ENCODE assay signal across 8 cellular contexts in genomic region chr1:228486596-228487335, GRCh38. TPM values are rescaled to one million over a fixed set of nuclear protein-coding genes. Genes with fewer than 3 reads are reported as not detected.
DNase-seq lines count a peak whose midpoint lies in the region; ATAC-seq and TF ChIP-seq lines count a peak whose summit lies in the region.

No MANE protein-coding gene starts in this region.

- H3K9me2 ChIP-seq in MM.1S (replicated peaks; ENCODE audit: insufficient read depth, low read length) (no peaks in the 10 kb centered on the region), SK-N-SH (no peaks in the 10 kb centered on the region)

- TF ChIP-seq RAD21 in SK-N-SH (IDR thresholded peaks at IDR 0.05; ENCODE audit: low read length), result no peak

- peak; percentile 70 for DNase-seq in GM04503 (ENCODE audit: low read depth)
- peak; percentile 91 for DNase-seq in HCEC 1CT
- DNase-seq in MM.1S, result peak; percentile 87
- peak; percentile 80 for DNase-seq in SK-N-SH
- peak; percentile 84 to 86 for DNase-seq in activated naive CD4-positive, alpha-beta T cell treated with anti-CD3 and anti-CD28 coated beads, Interleukin-2, amount 50 U/mL, for 72 hours (ENCODE audit: low spot score in 2 of 2)
- peak; percentile 92 for DNase-seq in Right ventricle myocardium inferior (ENCODE audit: missing footprints)
- DNase-seq in tibial nerve (ENCODE audit: low spot score in 2 of 2), result peak in 1 of 2 donors; percentile 34

- H3K27ac ChIP-seq in MM.1S (ENCODE audit: low read length), result peak overlapping the region; percentile 93
- peak overlapping the region; percentile 90 to 97 for H3K27ac ChIP-seq in SK-N-SH (ENCODE audit: low read depth in 2 of 2, low read length in 1 of 2)
- peak overlapping the region; percentile 100 for H3K27ac ChIP-seq in parathyroid adenoma
- H3K27ac ChIP-seq in tibial nerve, result peak overlapping the region; percentile 98 to 99 (median 98)

- no peaks in the 10 kb centered on the region for H3K27me3 ChIP-seq in MM.1S (replicated peaks; ENCODE audit: insufficient read depth, low read length)
- no peaks in the 10 kb centered on the region for H3K27me3 ChIP-seq in SK-N-SH (ENCODE audit: insufficient read depth)
- no peaks in the 10 kb centered on the region for H3K27me3 ChIP-seq in parathyroid adenoma (ENCODE audit: control insufficient read depth, insufficient read depth, low read length)
- H3K27me3 ChIP-seq in tibial nerve, result no peaks in the 10 kb centered on the region

- H3F3A ChIP-seq in MM.1S (ENCODE audit: insufficient read depth, low read length) (peaks cover 7% of the 10 kb centered on the region; the same call in 1 of the 2 replicates), SK-N-SH (replicated peaks; ENCODE audit: insufficient read depth) (peaks cover 11% of the 10 kb centered on the region)

- peaks cover 7 to 19% of the 10 kb centered on the region in 2 donors for H3K36me3 Mint-ChIP-seq in activated naive CD4-positive, alpha-beta T cell treated with anti-CD3 and anti-CD28 coated beads, Interleukin-2, amount 50 U/mL, for 72 hours

- H4K20me1 ChIP-seq in MM.1S (ENCODE audit: insufficient read depth, low read length), result no peaks in the 10 kb centered on the region
- no peaks in the 10 kb centered on the region for H4K20me1 ChIP-seq in SK-N-SH (ENCODE audit: insufficient read depth)

- H3K4me3 ChIP-seq in MM.1S (ENCODE audit: low read length), result peak overlapping the region; percentile 98
- H3K4me3 ChIP-seq in SK-N-SH (ENCODE audit: low read depth in 2 of 2, low read length in 1 of 2), result peak overlapping the region; percentile 79 to 96
- peak overlapping the region; percentile 86 for H3K4me3 ChIP-seq in parathyroid adenoma (ENCODE audit: low read depth, low read length)
- H3K4me3 ChIP-seq in tibial nerve, result peak overlapping the region; percentile 87 to 92 (median 90)

- 0 out of 2 replicates have a peak, but pooled peaks cover 4% of the 10 kb centered on the region for H3K36me3 ChIP-seq in MM.1S (replicated peaks; ENCODE audit: insufficient read depth, low read length)
- H3K36me3 ChIP-seq in SK-N-SH (replicated peaks in 1 of 2; ENCODE audit: control insufficient read depth in 1 of 2, insufficient read depth in 2 of 2, low read length in 1 of 2), result peaks cover 13 to 16% of the 10 kb centered on the region in 2 experiments
- H3K36me3 ChIP-seq in parathyroid adenoma (ENCODE audit: control insufficient read depth, insufficient read depth, low read length), result no peaks in the 10 kb centered on the region
- H3K36me3 ChIP-seq in tibial nerve, result peaks cover 0 to 27% (median 9%) of the 10 kb centered on the region in 3 donors

- peak overlapping the region; percentile 99 to 100 for H3K27ac Mint-ChIP-seq in activated naive CD4-positive, alpha-beta T cell treated with anti-CD3 and anti-CD28 coated beads, Interleukin-2, amount 50 U/mL, for 72 hours

- TF ChIP-seq CTCF in MM.1S (IDR thresholded peaks at IDR 0.05; ENCODE audit: low read length) (no peak), SK-N-SH (IDR thresholded peaks at IDR 0.05) (no peak), parathyroid adenoma (IDR thresholded peaks at IDR 0.05) (no peak), tibial nerve (IDR thresholded peaks at IDR 0.05) (peak in 2 of 5 experiments; percentile 53 to 68)

- no peak for TF ChIP-seq EP300 in SK-N-SH (IDR thresholded peaks at IDR 0.05; ENCODE audit: borderline replicate concordance in 1 of 2, low read depth in 1 of 2, low read length in 1 of 2)
- peak; percentile 70 to 75 for TF ChIP-seq EP300 in tibial nerve (IDR thresholded peaks at IDR 0.05)

- POLR2A ChIA-PET in SK-N-SH (lab: Yijun Ruan, JAX), result interaction anchor here (0.6 to 1.8 kb wide), 4 partner anchors 22 to 315 kb away, joined by 3 to 19 read pairs (median 4); partner anchors contain the start of gene TRIM11

- peak overlapping the region; percentile 98 for H2AFZ ChIP-seq in MM.1S (ENCODE audit: low read length)
- peak overlapping the region; percentile 94 for H2AFZ ChIP-seq in SK-N-SH (ENCODE audit: low read depth)
- H2AFZ ChIP-seq in parathyroid adenoma, result peak overlapping the region; percentile 93

- WGBS in SK-N-SH (ENCODE audit: low lambda C conversion rate), result 0% methylated on average over 37 of the region's 60 CpGs
- 0% methylated on average over 39 to 58 of the region's 60 CpGs for WGBS in tibial nerve, 2 donors

- H3K4me1 ChIP-seq in MM.1S (ENCODE audit: low read length), result peaks cover 26% of the 10 kb centered on the region
- peaks cover 0 to 10% of the 10 kb centered on the region in 2 experiments; a peak in 2 of 4 replicates for H3K4me1 ChIP-seq in SK-N-SH (ENCODE audit: control insufficient read depth in 1 of 2, insufficient read depth in 2 of 2, low read depth in 1 of 2, low read length in 1 of 2)
- H3K4me1 ChIP-seq in parathyroid adenoma, result peaks cover 6% of the 10 kb centered on the region
- H3K4me1 ChIP-seq in tibial nerve, result peaks cover 0 to 45% (median 19%) of the 10 kb centered on the region in 4 donors

- H3K9ac ChIP-seq in MM.1S (ENCODE audit: low read length), result peak overlapping the region; percentile 95
- peak overlapping the region; percentile 70 for H3K9ac ChIP-seq in SK-N-SH
- H3K9ac ChIP-seq in parathyroid adenoma, result peak overlapping the region; percentile 89

- peaks cover 32% of the 10 kb centered on the region for H3K79me2 ChIP-seq in MM.1S (ENCODE audit: low read length)
- peaks cover 27% of the 10 kb centered on the region for H3K79me2 ChIP-seq in SK-N-SH (ENCODE audit: insufficient read depth)
- no peaks in the 10 kb centered on the region for H3K79me2 ChIP-seq in parathyroid adenoma

- peak; percentile 76 to 80 for ATAC-seq in activated naive CD4-positive, alpha-beta T cell treated with anti-CD3 and anti-CD28 coated beads, Interleukin-2, amount 50 U/mL, for 72 hours
- ATAC-seq in Right ventricle myocardium inferior, result peak; percentile 79

- CTCF ChIA-PET in SK-N-SH (lab: Yijun Ruan, JAX), result interaction anchor here (1.0 to 1.8 kb wide), 5 partner anchors 14 to 31 kb away, joined by 4 to 18 read pairs (median 10); a partner anchor contains a TSS

- H3K4me2 ChIP-seq in MM.1S (ENCODE audit: low read depth, low read length) (peak overlapping the region; percentile 90), SK-N-SH (peak overlapping the region; percentile 92), parathyroid adenoma (ENCODE audit: low read length) (peak overlapping the region; percentile 92)

- H3K9me3 ChIP-seq in MM.1S (replicated peaks; ENCODE audit: insufficient read depth, low read length), result no peaks in the 10 kb centered on the region
- H3K9me3 ChIP-seq in SK-N-SH, result no peaks in the 10 kb centered on the region
- no peaks in the 10 kb centered on the region for H3K9me3 ChIP-seq in parathyroid adenoma (ENCODE audit: control insufficient read depth, low read length)
- no peaks in the 10 kb centered on the region for H3K9me3 ChIP-seq in tibial nerve

- intact Hi-C loops in Right ventricle myocardium inferior (cut with DNase I), result loop anchor here (10.0 kb wide), 1 partner anchor 112 kb away; no protein-coding TSS in a partner anchor

- peak; percentile 26 to 44 for TF ChIP-seq POLR2A in tibial nerve (IDR thresholded peaks at IDR 0.05)

- H3K9me3 Mint-ChIP-seq in activated naive CD4-positive, alpha-beta T cell treated with anti-CD3 and anti-CD28 coated beads, Interleukin-2, amount 50 U/mL, for 72 hours, result no peaks in the 10 kb centered on the region

TF ChIP-seq in SK-N-SH, 30 proteins besides CTCF, POLR2A, EP300 and RAD21 (continues in another document):
- TF ChIP-seq MEF2A (IDR thresholded peaks at IDR 0.05; ENCODE audit: borderline replicate concordance, low read depth) (no peak), GATA2 (CRISPR knock-in tag; IDR thresholded peaks at IDR 0.05) (no peak), FOSL2 (IDR thresholded peaks at IDR 0.05; ENCODE audit: borderline replicate concordance, low read depth) (no peak), PBX3 (IDR thresholded peaks at IDR 0.05) (peak; percentile 16), MXI1 (IDR thresholded peaks at IDR 0.05; ENCODE audit: low read depth, low read length) (peak; percentile 72), NRF1 (IDR thresholded peaks at IDR 0.05; ENCODE audit: low read depth, low read length) (peak; percentile 51), RCOR1 (IDR thresholded peaks at IDR 0.05; ENCODE audit: low read length) (no peak)
- TF ChIP-seq, protein P1, sequence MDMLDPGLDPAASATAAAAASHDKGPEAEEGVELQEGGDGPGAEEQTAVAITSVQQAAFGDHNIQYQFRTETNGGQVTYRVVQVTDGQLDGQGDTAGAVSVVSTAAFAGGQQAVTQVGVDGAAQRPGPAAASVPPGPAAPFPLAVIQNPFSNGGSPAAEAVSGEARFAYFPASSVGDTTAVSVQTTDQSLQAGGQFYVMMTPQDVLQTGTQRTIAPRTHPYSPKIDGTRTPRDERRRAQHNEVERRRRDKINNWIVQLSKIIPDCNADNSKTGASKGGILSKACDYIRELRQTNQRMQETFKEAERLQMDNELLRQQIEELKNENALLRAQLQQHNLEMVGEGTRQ (IDR thresholded peaks at IDR 0.05; ENCODE audit: borderline replicate concordance, low read depth, low read length), result no peak
- TF ChIP-seq, protein P2, sequence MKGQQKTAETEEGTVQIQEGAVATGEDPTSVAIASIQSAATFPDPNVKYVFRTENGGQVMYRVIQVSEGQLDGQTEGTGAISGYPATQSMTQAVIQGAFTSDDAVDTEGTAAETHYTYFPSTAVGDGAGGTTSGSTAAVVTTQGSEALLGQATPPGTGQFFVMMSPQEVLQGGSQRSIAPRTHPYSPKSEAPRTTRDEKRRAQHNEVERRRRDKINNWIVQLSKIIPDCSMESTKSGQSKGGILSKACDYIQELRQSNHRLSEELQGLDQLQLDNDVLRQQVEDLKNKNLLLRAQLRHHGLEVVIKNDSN (IDR thresholded peaks at IDR 0.05; ENCODE audit: borderline replicate concordance, low read depth), result peak; percentile 49; the same call in 1 of the 2 replicates

RNA-seq across cellular contexts. Expression of gene RNF187, which starts 0.4 kb away (rescaled TPM):
- polyA plus RNA-seq in SK-N-SH (2012; rRNA removed), result 46.0 and 71.1 TPM in 2 replicates
- polyA plus RNA-seq in SK-N-SH (2012; cell fraction: cytosol; rRNA removed), result 52.3 and 67.2 TPM in 2 replicates
- polyA plus RNA-seq in SK-N-SH (2012; cell fraction: nucleus; rRNA removed), result 34.9 and 39.3 TPM in 2 replicates
- total RNA-seq in activated naive CD4-positive, alpha-beta T cell treated with anti-CD3 and anti-CD28 coated beads, Interleukin-2, amount 50 U/mL, for 72 hours, result 100 to 1,000 TPM in 1 of 2 donors, 10 to 100 TPM in 1; 39.5 to 155 TPM
- total RNA-seq in Right ventricle myocardium inferior (85.4 TPM), tibial nerve (10 to 100 TPM; 38.1 to 89.0 (median 56.9) TPM)
